ENCODE assay signal across 1 cellular context in the genomic region with DNA sequence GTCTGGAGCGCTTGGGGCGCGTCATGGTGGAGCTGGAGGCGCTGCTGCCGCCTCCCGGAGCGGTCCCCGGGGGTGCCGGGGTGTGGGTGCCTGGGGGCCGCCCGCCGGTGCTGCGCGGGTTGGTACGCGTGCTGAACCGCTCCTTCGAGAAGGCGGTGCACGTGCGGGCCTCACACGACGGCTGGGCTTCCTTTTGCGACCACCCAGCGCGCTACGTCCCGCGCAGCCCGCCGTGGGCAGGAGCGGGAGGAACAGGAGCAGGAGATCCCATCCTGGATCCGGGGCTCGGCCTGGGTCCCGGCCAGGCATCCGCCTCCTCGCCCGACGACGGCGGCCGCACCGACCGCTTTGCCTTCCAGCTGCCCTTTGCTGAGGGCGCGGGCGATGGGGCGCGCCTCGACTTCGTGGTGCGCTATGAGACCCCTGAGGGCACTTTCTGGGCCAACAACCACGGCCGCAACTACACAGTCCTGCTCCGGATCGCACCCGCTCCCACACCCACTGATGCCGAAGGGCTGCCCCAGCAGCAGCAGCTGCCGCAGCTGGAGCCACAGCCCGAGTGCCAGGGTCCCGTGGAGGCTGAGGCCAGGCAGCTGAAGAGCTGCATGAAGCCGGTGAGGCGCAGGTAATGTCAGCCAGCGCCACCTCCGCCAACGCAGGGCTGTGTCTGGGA.
TF ChIP-seq lines count a peak whose summit lies in the region.

No MANE protein-coding gene starts in this region.

TF ChIP-seq in GM23338, 12 proteins besides CTCF, POLR2A, EP300 and RAD21 (continued from another document):
- no peak for TF ChIP-seq ZNF462 (CRISPR knock-in tag; IDR thresholded peaks at IDR 0.05)
- TF ChIP-seq ZNF331 (CRISPR knock-in tag; IDR thresholded peaks at IDR 0.05; ENCODE audit: low read depth) = no peak
- no peak for TF ChIP-seq POLR2AphosphoS5 (IDR thresholded peaks at IDR 0.05; ENCODE audit: low read depth)
TF ChIP-seq in GM23338: peak in this region for 0.
